16 cellular contexts compared by ENCODE assay signal in genomic region chr12:117118838-117119591, GRCh38. TPM values are rescaled to one million over a fixed set of nuclear protein-coding genes. Genes with fewer than 3 reads are reported as not detected.
DNase-seq lines count a peak whose midpoint lies in the region; ATAC-seq and TF ChIP-seq lines count a peak whose summit lies in the region.
"Had no signal": no experiment of that assay in that cellular context is flagged by ENCODE, and none has a peak within 500 bp of the region (broad histone marks: within the 10 kb centered on the region; RNA-seq: fewer than 3 reads in every experiment).

No MANE protein-coding gene starts in this region.

- no peaks in the 10 kb centered on the region for H3K9me3 ChIP-seq in HCT116 (ENCODE audit: control insufficient read depth in 1 of 2, insufficient read depth in 1 of 2, low read depth in 1 of 2, low read length in 2 of 2)
- H3K9me3 ChIP-seq in ectodermal cell (ENCODE audit: control insufficient read depth, low read length), result no peaks in the 10 kb centered on the region
- no peaks in the 10 kb centered on the region for H3K9me3 ChIP-seq in mucosa of stomach (ENCODE audit: control insufficient read depth, low read length)
- H3K9me3 ChIP-seq in smooth muscle cell (replicated peaks; ENCODE audit: low read depth), result no peaks in the 10 kb centered on the region
- H3K9me3 ChIP-seq: tibial nerve had no signal

- no peaks in the 10 kb centered on the region for H3K27me3 Mint-ChIP-seq in activated CD8-positive, alpha-beta T cell treated with anti-CD3 and anti-CD28 coated beads for 36 hours
- peaks cover 8% of the 10 kb centered on the region for H3K27me3 Mint-ChIP-seq in nephron progenitor cell (ENCODE audit: low read depth, poor library complexity)
- H3K27me3 Mint-ChIP-seq: activated CD8-positive, alpha-beta memory T cell treated with anti-CD3 and anti-CD28 coated beads, Interleukin-2, amount 10 ng/mL, durations not matched to agents 7 days and 5 days; activated naive CD8-positive, alpha-beta T cell; natural killer cell treated with Interleukin-12 subunit alpha and Interleukin-12 subunit beta and Interleukin-15 and Interleukin-18, amount 100 ng/mL, for 72 hours had no signal

- H3K79me2 ChIP-seq in HCT116 (ENCODE audit: insufficient read depth, low read length) (no peaks in the 10 kb centered on the region), smooth muscle cell (ENCODE audit: low read depth) (no peaks in the 10 kb centered on the region)

- no peak overlapping the region for H3K27ac ChIP-seq in HCT116 (ENCODE audit: low read depth, low read length)
- H3K27ac ChIP-seq in ectodermal cell (ENCODE audit: insufficient read depth, low read depth, low read length, poor library complexity, severe bottlenecking), result peak overlapping the region; percentile 45
- no peak overlapping the region for H3K27ac ChIP-seq in smooth muscle cell (ENCODE audit: low read depth)

- POLR2A ChIA-PET in HCT116 (lab: Charles Lee), result no interaction called here
- POLR2A ChIA-PET in activated CD8-positive, alpha-beta T cell treated with anti-CD3 and anti-CD28 coated beads for 36 hours (lab: Charles Lee), result interaction anchor here (0.7 to 1.6 kb wide), 2 partner anchors 9 to 93 kb away, joined by 3 read pairs; no protein-coding TSS in a partner anchor

- BruUV-seq in HCT116 (replicated peaks; lab: Mats Ljungman, UMichigan), result no TSS peak

- RAD21 ChIA-PET in HCT116 (lab: Charles Lee; ENCODE audit: low non-redundant PET in 1 of 2, low total read pairs in 2 of 2, uncharacterized antibody in 2 of 2, unreplicated experiment in 2 of 2), result no interaction called here

- no peak for TF ChIP-seq RAD21 in HCT116 (IDR thresholded peaks at IDR 0.05; ENCODE audit: low read depth)

- H3K4me2 ChIP-seq in HCT116 (ENCODE audit: low read length) (no peak overlapping the region), smooth muscle cell (no peak overlapping the region)

- no peak overlapping the region for H3K4me3 Mint-ChIP-seq in activated CD8-positive, alpha-beta T cell treated with anti-CD3 and anti-CD28 coated beads for 36 hours
- no peak overlapping the region for H3K4me3 Mint-ChIP-seq in nephron progenitor cell
- H3K4me3 Mint-ChIP-seq: activated CD8-positive, alpha-beta memory T cell treated with anti-CD3 and anti-CD28 coated beads, Interleukin-2, amount 10 ng/mL, durations not matched to agents 7 days and 5 days; activated naive CD8-positive, alpha-beta T cell; CD4-positive, CD25-positive, alpha-beta regulatory T cell; natural killer cell treated with Interleukin-12 subunit alpha and Interleukin-12 subunit beta and Interleukin-15 and Interleukin-18, amount 100 ng/mL, for 72 hours had no signal

- no peak overlapping the region for H2AFZ ChIP-seq in HCT116 (ENCODE audit: low read depth, low read length, poor library complexity, severe bottlenecking)
- no peak overlapping the region for H2AFZ ChIP-seq in smooth muscle cell (ENCODE audit: low read depth)

- no peaks in the 10 kb centered on the region for H3F3A ChIP-seq in smooth muscle cell (ENCODE audit: low read depth)

- intact Hi-C loops in HCT116 (cut with micrococcal nuclease), result loop anchor here (1.0 kb wide), 2 partner anchors 94 to 416 kb away; no protein-coding TSS in a partner anchor
- intact Hi-C loops in activated CD8-positive, alpha-beta T cell treated with anti-CD3 and anti-CD28 coated beads for 36 hours (cut with micrococcal nuclease), result loop anchor here (5.0 kb wide), 1 partner anchor 92 kb away; no protein-coding TSS in a partner anchor

- no peaks in the 10 kb centered on the region for H3K4me1 Mint-ChIP-seq in activated CD8-positive, alpha-beta T cell treated with anti-CD3 and anti-CD28 coated beads for 36 hours (ENCODE audit: low read depth)
- H3K4me1 Mint-ChIP-seq in nephron progenitor cell, result peaks cover 12% of the 10 kb centered on the region

- ATAC-seq in HCT116 (peak; percentile 9; the same call in 1 of the 2 replicates), GM18519 (IDR thresholded peaks at IDR 0.05; ENCODE audit: low FRiP score, unreplicated experiment) (no peak)
- no peak for ATAC-seq in activated CD8-positive, alpha-beta T cell treated with anti-CD3 and anti-CD28 coated beads for 36 hours

- TF ChIP-seq CTCF in HCT116 (IDR thresholded peaks at IDR 0.05 in 2 of 3, conservative IDR thresholded peaks at IDR 0.05 in 1 of 3; ENCODE audit: borderline replicate concordance in 1 of 3, insufficient read depth in 1 of 3, low read depth in 2 of 3, low read length in 2 of 3) (no peak), nephron progenitor cell (IDR thresholded peaks at IDR 0.05) (no peak), smooth muscle cell (IDR thresholded peaks at IDR 0.05; ENCODE audit: borderline replicate concordance, insufficient read depth, poor library complexity, severe bottlenecking) (no peak)
- no peak for TF ChIP-seq CTCF in activated CD8-positive, alpha-beta T cell treated with anti-CD3 and anti-CD28 coated beads for 36 hours (IDR thresholded peaks at IDR 0.05)

- H3K27me3 ChIP-seq in HCT116 (ENCODE audit: insufficient read depth, low read length) (no peaks in the 10 kb centered on the region), ectodermal cell (ENCODE audit: control insufficient read depth, insufficient read depth, low read length, poor library complexity, severe bottlenecking) (no peaks in the 10 kb centered on the region), mucosa of stomach (ENCODE audit: control insufficient read depth, insufficient read depth, low read length) (no peaks in the 10 kb centered on the region), smooth muscle cell (ENCODE audit: low read depth) (no peaks in the 10 kb centered on the region)
- H3K27me3 ChIP-seq: tibial nerve had no signal

- H3K9me2 ChIP-seq in HCT116 (ENCODE audit: insufficient read depth), result no peaks in the 10 kb centered on the region

- CTCF ChIA-PET in HCT116 (lab: Charles Lee), result interaction anchor here (0.9 to 1.7 kb wide), 5 partner anchors 18 to 416 kb away, joined by 3 to 6 read pairs (median 3); no protein-coding TSS in a partner anchor
- CTCF ChIA-PET in activated CD8-positive, alpha-beta T cell treated with anti-CD3 and anti-CD28 coated beads for 36 hours (lab: Charles Lee), result interaction anchor here (0.7 to 3.2 kb wide), 22 partner anchors 10 to 418 kb away, joined by 3 to 80 read pairs (median 5); no protein-coding TSS in a partner anchor

- no peak overlapping the region for H3K27ac Mint-ChIP-seq in activated CD8-positive, alpha-beta T cell treated with anti-CD3 and anti-CD28 coated beads for 36 hours
- no peak overlapping the region for H3K27ac Mint-ChIP-seq in nephron progenitor cell
- H3K27ac Mint-ChIP-seq: activated CD8-positive, alpha-beta memory T cell treated with anti-CD3 and anti-CD28 coated beads, Interleukin-2, amount 10 ng/mL, durations not matched to agents 7 days and 5 days; activated naive CD8-positive, alpha-beta T cell; CD4-positive, CD25-positive, alpha-beta regulatory T cell had no signal

- 48 to 49% methylated on average over 18 of the region's 18 CpGs for WGBS in ectodermal cell, 2 experiments
- WGBS in smooth muscle cell (ENCODE audit: low lambda C conversion rate), result 85% methylated on average over 18 of the region's 18 CpGs

- DNase-seq in HCT116 (ENCODE audit: low read depth, low spot score) (no peak), NCI-H2171 (lab: John Stamatoyannopoulos, UW) (peak; percentile 30), nephron progenitor cell (no peak), smooth muscle cell (lab: John Stamatoyannopoulos, UW; ENCODE audit: unreplicated experiment) (no peak)
- DNase-seq in activated CD8-positive, alpha-beta T cell treated with anti-CD3 and anti-CD28 coated beads for 36 hours, result no peak
- DNase-seq: cortex of kidney, kidney, NCI-H187 treated with DMSO at 0.1 percent for 48 hours had no signal

- H3K4me3 ChIP-seq in HCT116 (replicated peaks in 1 of 2; ENCODE audit: low read depth in 1 of 2, low read length in 2 of 2) (no peak overlapping the region), ectodermal cell (ENCODE audit: insufficient read depth, low read depth, low read length) (no peak overlapping the region), mucosa of stomach (ENCODE audit: low read length) (no peak overlapping the region), smooth muscle cell (no peak overlapping the region)
- H3K4me3 ChIP-seq: tibial nerve had no signal

- H4K20me1 ChIP-seq in HCT116 (ENCODE audit: insufficient read depth) (no peaks in the 10 kb centered on the region), smooth muscle cell (ENCODE audit: low read depth) (no peaks in the 10 kb centered on the region)

- no peaks in the 10 kb centered on the region for H3K36me3 Mint-ChIP-seq in activated CD8-positive, alpha-beta T cell treated with anti-CD3 and anti-CD28 coated beads for 36 hours (ENCODE audit: low read depth)
- H3K36me3 Mint-ChIP-seq in nephron progenitor cell (ENCODE audit: low read depth), result no peaks in the 10 kb centered on the region
- H3K36me3 Mint-ChIP-seq: activated CD8-positive, alpha-beta memory T cell treated with anti-CD3 and anti-CD28 coated beads, Interleukin-2, amount 10 ng/mL, durations not matched to agents 7 days and 5 days; activated naive CD8-positive, alpha-beta T cell; CD4-positive, CD25-positive, alpha-beta regulatory T cell; natural killer cell treated with Interleukin-12 subunit alpha and Interleukin-12 subunit beta and Interleukin-15 and Interleukin-18, amount 100 ng/mL, for 72 hours had no signal

- H3K9ac ChIP-seq in HCT116 (ENCODE audit: low read length) (no peak overlapping the region), mucosa of stomach (ENCODE audit: low read length) (peak overlapping the region; percentile 22), smooth muscle cell (ENCODE audit: low read depth) (no peak overlapping the region)

- H3K36me3 ChIP-seq in HCT116 (ENCODE audit: control insufficient read depth in 1 of 2, insufficient read depth in 2 of 2, low read length in 2 of 2), result no peaks in the 10 kb centered on the region
- no peaks in the 10 kb centered on the region for H3K36me3 ChIP-seq in ectodermal cell (ENCODE audit: control insufficient read depth, insufficient read depth, low read length)
- H3K36me3 ChIP-seq in mucosa of stomach (ENCODE audit: control insufficient read depth, insufficient read depth, low read length), result no peaks in the 10 kb centered on the region
- H3K36me3 ChIP-seq in smooth muscle cell (ENCODE audit: low read depth), result no peaks in the 10 kb centered on the region
- H3K36me3 ChIP-seq: tibial nerve had no signal

- no peaks in the 10 kb centered on the region for H3K9me3 Mint-ChIP-seq in activated CD8-positive, alpha-beta T cell treated with anti-CD3 and anti-CD28 coated beads for 36 hours
- H3K9me3 Mint-ChIP-seq in nephron progenitor cell, result no peaks in the 10 kb centered on the region
- H3K9me3 Mint-ChIP-seq: CD4-positive, CD25-positive, alpha-beta regulatory T cell; natural killer cell treated with Interleukin-12 subunit alpha and Interleukin-12 subunit beta and Interleukin-15 and Interleukin-18, amount 100 ng/mL, for 72 hours had no signal

- no peaks in the 10 kb centered on the region for H3K4me1 ChIP-seq in HCT116 (ENCODE audit: control insufficient read depth in 1 of 2, insufficient read depth in 2 of 2, low read length in 2 of 2)
- H3K4me1 ChIP-seq in ectodermal cell (ENCODE audit: control insufficient read depth, insufficient read depth, low read length), result peaks cover 7% of the 10 kb centered on the region
- peaks cover 8% of the 10 kb centered on the region for H3K4me1 ChIP-seq in mucosa of stomach (ENCODE audit: control insufficient read depth, insufficient read depth, low read length)
- H3K4me1 ChIP-seq in smooth muscle cell (ENCODE audit: low read depth), result peaks cover 9% of the 10 kb centered on the region

- no peak for TF ChIP-seq POLR2A in HCT116 (IDR thresholded peaks at IDR 0.05; ENCODE audit: borderline replicate concordance, extremely low read depth, insufficient read depth, insufficient read length)

RNA-seq across cellular contexts. Expression of gene TESC, which starts 19.8 kb away (rescaled TPM):
- total RNA-seq in HCT116 (2021; ENCODE audit: unreplicated experiment) (10.4 TPM), smooth muscle cell (0.22 TPM in 1 of 2 replicates, not detected in the other)
- 9.7 and 12.2 TPM in 2 replicates for polyA plus RNA-seq in HCT116 (2012)
- 10.1 TPM for polyA plus RNA-seq in ectodermal cell (2013, experiment 1 of 4)
- 10.0 TPM for polyA plus RNA-seq in ectodermal cell (2013, experiment 2 of 4)
- 10.8 TPM for polyA plus RNA-seq in ectodermal cell (2013, experiment 3 of 4)
- 11.8 TPM for polyA plus RNA-seq in ectodermal cell (2013, experiment 4 of 4)
- total RNA-seq in activated CD8-positive, alpha-beta T cell treated with anti-CD3 and anti-CD28 coated beads for 36 hours, result 10 to 100 TPM; 41.7 to 46.8 TPM
- 0.51 and 1.1 TPM in 2 replicates for polyA plus RNA-seq in smooth muscle cell
